1 cellular context compared by ENCODE assay signal in genomic region chr11:112523477-112523876, GRCh38.
TF ChIP-seq lines count a peak whose summit lies in the region.

No MANE protein-coding gene starts in this region.

TF ChIP-seq in GM23338, 12 proteins besides CTCF, POLR2A, EP300 and RAD21 (continued from another document):
- TF ChIP-seq ZNF462 (CRISPR knock-in tag; IDR thresholded peaks at IDR 0.05) (no peak), EZH2phosphoT487 (IDR thresholded peaks at IDR 0.05; ENCODE audit: unreplicated experiment) (no peak)
TF ChIP-seq in GM23338: peak in this region for 0.
